ENCODE assay signal across 27 cellular contexts in the genomic region with DNA sequence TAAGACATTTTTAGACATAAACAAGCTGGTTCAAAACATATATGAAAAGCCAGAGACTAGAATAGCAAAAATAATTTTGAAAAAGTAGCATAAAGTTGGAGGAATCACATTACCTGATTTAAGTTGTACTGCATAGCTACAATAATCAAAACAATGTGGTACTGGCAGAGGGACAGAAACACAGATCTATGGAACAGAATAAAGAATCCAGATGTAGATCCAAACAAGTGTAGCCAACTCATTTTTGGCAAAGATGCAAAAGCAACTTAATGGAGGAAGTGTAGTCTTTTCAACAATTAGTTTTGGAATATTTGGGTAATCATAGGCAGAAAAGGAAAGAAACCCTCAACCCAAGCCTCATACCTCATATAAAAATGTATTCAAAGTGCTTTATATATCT.
"Had no signal": no experiment of that assay in that cellular context is flagged by ENCODE, and none has a peak within 500 bp of the region (broad histone marks: within the 10 kb centered on the region; RNA-seq: fewer than 3 reads in every experiment).

No MANE protein-coding gene starts in this region.

- H3K27me3 ChIP-seq: adrenal gland, brain microvascular endothelial cell, SJSA1 had no signal

- H3K9me3 ChIP-seq: adrenal gland had no signal

- DNase-seq: activated CD4-positive, alpha-beta T cell treated with anti-CD3 and anti-CD28 coated beads for 36 hours; activated CD4-positive, alpha-beta T cell treated with anti-CD3 and anti-CD28 coated beads, Interleukin-2, amount 10 ng/mL, durations not matched to agents 7 days and 5 days; activated CD4-positive, alpha-beta T cell treated with anti-CD3 and anti-CD28 coated beads, Interleukin-2, amount 50 U/mL, for 48 hours; activated CD8-positive, alpha-beta T cell treated with anti-CD3 and anti-CD28 coated beads, Interleukin-2, amount 10 ng/mL, durations not matched to agents 7 days and 5 days; activated gamma-delta T cell; activated naive CD4-positive, alpha-beta T cell treated with Interleukin-2 at 50 U/mL for 16 hours; activated naive CD8-positive, alpha-beta T cell treated with anti-CD3 and anti-CD28 coated beads, Interleukin-2, amount 10 ng/mL, durations not matched to agents 7 days and 5 days; activated T-cell treated with anti-CD3 and anti-CD28 coated beads, Interleukin-2, amount 50 U/mL, for 24 hours; adrenal gland; brain microvascular endothelial cell; Karpas-422; KBM-7; NCI-H1105 treated with DMSO at 0.1 percent for 48 hours; NCI-H1436; NCI-H1694; NCI-H1930; NCI-H2081 treated with DMSO at 0.1 percent for 48 hours; NCI-H345; NCI-H524 treated with DMSO at 0.1 percent for 48 hours; RPMI8226; SHP77 treated with DMSO at 0.1 percent for 48 hours; T1000 had no signal

- H3K4me3 ChIP-seq: adrenal gland, SJSA1 had no signal

- FAIRE-seq: astrocyte had no signal

- H3K36me3 ChIP-seq: adrenal gland, brain microvascular endothelial cell, SJSA1 had no signal

- H3K4me1 ChIP-seq: adrenal gland, SJSA1 had no signal

- H3K27ac ChIP-seq: adrenal gland, brain microvascular endothelial cell, SJSA1 had no signal

- ATAC-seq: activated CD4-positive, alpha-beta T cell treated with anti-CD3 and anti-CD28 coated beads for 36 hours; activated CD4-positive, CD25-positive, alpha-beta regulatory T cell treated with anti-CD3 and anti-CD28 coated beads, Interleukin-2, amount 50 U/mL, for 24 hours; activated CD8-positive, alpha-beta T cell treated with anti-CD3 and anti-CD28 coated beads, Interleukin-2, amount 10 ng/mL, durations not matched to agents 7 days and 5 days; Panc1; WTC11 had no signal
